8 cellular contexts compared by ENCODE assay signal in genomic region chr20:46128310-46129151, GRCh38. TPM values are rescaled to one million over a fixed set of nuclear protein-coding genes. Genes with fewer than 3 reads are reported as not detected.
DNase-seq lines count a peak whose midpoint lies in the region; ATAC-seq and TF ChIP-seq lines count a peak whose summit lies in the region.

No MANE protein-coding gene starts in this region.

- DNase-seq in D341Med (ENCODE audit: low spot score), result peak; percentile 84
- peak; percentile 16 for DNase-seq in KBM-7
- DNase-seq in body of pancreas, result peak in 2 of 4 donors; percentile 33 to 55
- DNase-seq in lung microvascular endothelial cell (ENCODE audit: low read depth in 2 of 2), result peak; percentile 33 to 59
- no peak for DNase-seq in activated T-cell treated with anti-CD3 and anti-CD28 coated beads, Interleukin-2, amount 50 U/mL, for 24 hours
- DNase-seq in OCI-M2 (lab: John Stamatoyannopoulos, UW; ENCODE audit: unreplicated experiment), result no peak
- DNase-seq in SKM-1 treated with dmso at 0.1 percent for 144 hours (lab: John Stamatoyannopoulos, UW; ENCODE audit: unreplicated experiment), result no peak
- DNase-seq in stimulated activated CD4-positive, alpha-beta T cell treated with anti-CD3 and anti-CD28 coated beads, Interleukin-4, amount 100 ng/mL, for 24 hours, result no peak

- in situ Hi-C loops in KBM-7 (cut with MboI; ENCODE audit: low pct_unique_long_range_greater_than_20kb, low sequenced_read_pairs), result loop anchor here (25.0 kb wide), 1 partner anchor 309 kb away; no protein-coding TSS in a partner anchor

- H3K4me1 Mint-ChIP-seq in activated T-cell treated with anti-CD3 and anti-CD28 coated beads, Interleukin-2, amount 50 U/mL, for 24 hours (ENCODE audit: low read depth), result peaks cover 2% of the 10 kb centered on the region

- WGBS in body of pancreas, 2 donors, result 26 to 36% methylated on average over 6 to 14 of the region's 16 CpGs

- H3K9me3 Mint-ChIP-seq in activated T-cell treated with anti-CD3 and anti-CD28 coated beads, Interleukin-2, amount 50 U/mL, for 24 hours, result no peaks in the 10 kb centered on the region

- H3K4me3 Mint-ChIP-seq in activated T-cell treated with anti-CD3 and anti-CD28 coated beads, Interleukin-2, amount 50 U/mL, for 24 hours, result no peak overlapping the region

- peaks cover 6% of the 10 kb centered on the region for H3K4me1 ChIP-seq in body of pancreas

- H3K36me3 ChIP-seq in body of pancreas (replicated peaks in 1 of 2; ENCODE audit: insufficient read depth in 1 of 2, low read depth in 2 of 2), result peaks cover 0 to 3% of the 10 kb centered on the region in 2 donors

- H3K9me3 ChIP-seq in body of pancreas, result no peaks in the 10 kb centered on the region

- H3K27me3 ChIP-seq in body of pancreas, result no peaks in the 10 kb centered on the region

- TF ChIP-seq POLR2A in body of pancreas (IDR thresholded peaks at IDR 0.05), result no peak

- peak; percentile 29 to 53 (median 46) for TF ChIP-seq CTCF in body of pancreas (IDR thresholded peaks at IDR 0.05)

- ATAC-seq in body of pancreas, result no peak

- no peak overlapping the region for H3K4me3 ChIP-seq in body of pancreas

- no peak overlapping the region for H3K27ac ChIP-seq in body of pancreas

- no peak overlapping the region for H3K27ac Mint-ChIP-seq in activated T-cell treated with anti-CD3 and anti-CD28 coated beads, Interleukin-2, amount 50 U/mL, for 24 hours

- H3K36me3 Mint-ChIP-seq in activated T-cell treated with anti-CD3 and anti-CD28 coated beads, Interleukin-2, amount 50 U/mL, for 24 hours (ENCODE audit: low read depth), result peaks cover 4% of the 10 kb centered on the region

- intact Hi-C loops in body of pancreas (cut with DNase I), result no loop called here

- H3K27me3 Mint-ChIP-seq in activated T-cell treated with anti-CD3 and anti-CD28 coated beads, Interleukin-2, amount 50 U/mL, for 24 hours, result peaks cover 31% of the 10 kb centered on the region

RNA-seq across cellular contexts. Expression of gene CD40, which starts 10.4 kb away (rescaled TPM):
- total RNA-seq in body of pancreas (10 to 100 TPM in 1 of 2 donors, 1 to 10 TPM in 1; 8.9 to 14.5 TPM), lung microvascular endothelial cell (2.2 and 18.1 TPM in 2 replicates)

RNA-seq across cellular contexts. Expression of gene NCOA5, which starts 38.8 kb away (rescaled TPM):
- total RNA-seq in body of pancreas (10 to 100 TPM; 11.9 to 13.7 TPM), lung microvascular endothelial cell (7.0 and 9.1 TPM in 2 replicates)

Comparison
In these comparisons a context has a peak if more than half of its experiments do, and no peak if none do; other contexts are left out.
1. DNase-seq: peak in D341Med (single experiment), KBM-7 (single experiment) and lung microvascular endothelial cell (2 of 2); none in activated T-cell treated with anti-CD3 and anti-CD28 coated beads, Interleukin-2, amount 50 U/mL, for 24 hours (single experiment), OCI-M2 (single experiment), SKM-1 treated with dmso at 0.1 percent for 144 hours (single experiment) and stimulated activated CD4-positive, alpha-beta T cell treated with anti-CD3 and anti-CD28 coated beads, Interleukin-4, amount 100 ng/mL, for 24 hours (single experiment).